8 cellular contexts compared by ENCODE assay signal in the genomic region with DNA sequence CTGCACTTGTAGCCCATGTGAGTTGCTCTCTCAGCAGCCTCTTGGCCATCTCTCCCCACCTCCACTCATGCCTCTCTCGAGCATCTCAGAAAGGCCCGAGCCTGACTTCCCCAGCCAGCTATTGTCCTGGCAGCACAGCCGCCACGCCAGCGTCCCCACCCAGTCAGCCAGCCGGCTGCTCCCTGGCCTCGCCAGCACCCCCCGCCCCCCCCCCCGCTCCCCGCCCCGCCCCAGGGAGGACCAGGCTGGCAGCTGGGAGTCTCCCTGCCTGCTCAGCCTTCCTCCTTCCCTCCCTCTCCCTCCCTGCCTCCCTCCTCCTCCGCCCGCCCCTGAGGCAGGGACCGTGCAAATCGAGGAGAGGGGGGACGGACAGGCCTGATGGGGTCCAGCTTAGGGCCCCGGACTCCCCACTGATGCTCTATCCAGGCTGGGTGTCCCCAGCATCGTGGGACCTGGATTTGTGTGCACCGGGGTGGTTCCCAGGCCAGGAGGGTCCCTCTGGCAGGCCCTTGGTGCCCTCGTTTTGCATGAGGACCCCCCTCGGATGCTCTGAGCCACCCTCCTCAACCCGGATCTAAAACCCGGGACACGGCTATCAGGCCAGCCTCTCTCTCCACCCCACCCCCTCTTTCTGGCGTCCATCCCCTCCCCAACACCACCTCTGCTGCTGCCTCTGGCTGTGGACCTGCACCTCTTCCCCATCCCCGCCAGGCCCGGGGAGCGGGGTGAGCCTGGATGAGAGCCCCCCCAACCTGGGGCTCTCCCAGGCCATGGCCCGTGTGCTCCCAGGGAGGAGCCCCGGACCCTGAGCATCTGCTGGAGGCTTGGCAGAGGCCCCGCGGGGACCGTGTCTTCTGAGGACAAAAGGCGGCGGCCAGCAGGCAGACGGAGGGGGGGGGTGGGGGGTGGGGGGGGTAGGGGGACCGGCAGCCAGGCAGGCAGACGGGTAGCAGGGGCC. TPM values are rescaled to one million over a fixed set of nuclear protein-coding genes. Genes with fewer than 3 reads are reported as not detected.
DNase-seq lines count a peak whose midpoint lies in the region; ATAC-seq and TF ChIP-seq lines count a peak whose summit lies in the region.

A gene with protein sequence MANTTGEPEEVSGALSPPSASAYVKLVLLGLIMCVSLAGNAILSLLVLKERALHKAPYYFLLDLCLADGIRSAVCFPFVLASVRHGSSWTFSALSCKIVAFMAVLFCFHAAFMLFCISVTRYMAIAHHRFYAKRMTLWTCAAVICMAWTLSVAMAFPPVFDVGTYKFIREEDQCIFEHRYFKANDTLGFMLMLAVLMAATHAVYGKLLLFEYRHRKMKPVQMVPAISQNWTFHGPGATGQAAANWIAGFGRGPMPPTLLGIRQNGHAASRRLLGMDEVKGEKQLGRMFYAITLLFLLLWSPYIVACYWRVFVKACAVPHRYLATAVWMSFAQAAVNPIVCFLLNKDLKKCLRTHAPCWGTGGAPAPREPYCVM (plus strand): TSS at position 621 of the 958 bp plus-strand sequence. CDS start 27,833 bp downstream, outside the sequence.

- peak within 1 kb of the TSS; percentile 97 for H3K9ac ChIP-seq in HUES64 (ENCODE audit: low read depth, low read length)

- DNase-seq in 8988T (peak; percentile 44), heart right ventricle (peak; percentile 36 to 41), posterior vena cava (ENCODE audit: low spot score) (peak; percentile 82)
- no peak for DNase-seq in activated CD4-positive, alpha-beta memory T cell treated with anti-CD3 and anti-CD28 coated beads, Interleukin-2, amount 10 ng/mL, durations not matched to agents 7 days and 5 days

- H3K4me1 ChIP-seq in HUES64 (ENCODE audit: insufficient read depth, low read length) (peaks cover 5% of the 10 kb centered on the region; the same call in 1 of the 2 replicates), heart right ventricle (no peaks in the 10 kb centered on the region)

- peak within 1 kb of the TSS; percentile 84 for H3K27ac ChIP-seq in HUES64 (ENCODE audit: low read depth, low read length)
- peak within 1 kb of the TSS in 3 of 10 donors; percentile 14 to 37 (median 22) for H3K27ac ChIP-seq in heart right ventricle

- H3K36me3 ChIP-seq in HUES64 (ENCODE audit: insufficient read depth, low read length) (no peaks in the 10 kb centered on the region), heart right ventricle (no peaks in the 10 kb centered on the region)

- H3K4me3 Mint-ChIP-seq in activated naive CD8-positive, alpha-beta T cell, result peak within 1 kb of the TSS; percentile 60
- no peak within 1 kb of the TSS for H3K4me3 Mint-ChIP-seq in activated CD4-positive, alpha-beta memory T cell treated with anti-CD3 and anti-CD28 coated beads, Interleukin-2, amount 10 ng/mL, durations not matched to agents 7 days and 5 days

- TF ChIP-seq CTCF in heart right ventricle (IDR thresholded peaks at IDR 0.05), result no peak

- CTCF ChIA-PET in activated CD4-positive, alpha-beta memory T cell treated with anti-CD3 and anti-CD28 coated beads, Interleukin-2, amount 10 ng/mL, durations not matched to agents 7 days and 5 days (lab: Charles Lee), result no interaction called here

- under 1% methylated on average over 23 of the region's 38 CpGs for WGBS in HUES64
- 0 to 1% methylated on average over 16 to 29 of the region's 38 CpGs for WGBS in heart right ventricle, 2 donors

- H3K27me3 ChIP-seq in HUES64 (ENCODE audit: insufficient read depth, low read length) (no peaks in the 10 kb centered on the region), heart right ventricle (peaks cover 0 to 70% (median 0%) of the 10 kb centered on the region in 7 donors)

- POLR2A ChIA-PET in activated CD4-positive, alpha-beta memory T cell treated with anti-CD3 and anti-CD28 coated beads, Interleukin-2, amount 10 ng/mL, durations not matched to agents 7 days and 5 days (lab: Charles Lee), result no interaction called here

- ATAC-seq in heart right ventricle, result peak; percentile 83 to 95 (median 93)
- no peak for ATAC-seq in GM21423 (IDR thresholded peaks at IDR 0.05; ENCODE audit: unreplicated experiment)
- no peak for ATAC-seq in HG03460 (IDR thresholded peaks at IDR 0.05; ENCODE audit: unreplicated experiment)

- peaks cover 2% of the 10 kb centered on the region for H3K4me1 Mint-ChIP-seq in activated naive CD8-positive, alpha-beta T cell (ENCODE audit: low read depth)
- no peaks in the 10 kb centered on the region for H3K4me1 Mint-ChIP-seq in activated CD4-positive, alpha-beta memory T cell treated with anti-CD3 and anti-CD28 coated beads, Interleukin-2, amount 10 ng/mL, durations not matched to agents 7 days and 5 days

- no peaks in the 10 kb centered on the region for H3K27me3 Mint-ChIP-seq in activated naive CD8-positive, alpha-beta T cell
- H3K27me3 Mint-ChIP-seq in activated CD4-positive, alpha-beta memory T cell treated with anti-CD3 and anti-CD28 coated beads, Interleukin-2, amount 10 ng/mL, durations not matched to agents 7 days and 5 days, result peaks cover 3% of the 10 kb centered on the region

- intact Hi-C loops in heart right ventricle (cut with DNase I), result no loop called here
- intact Hi-C loops in posterior vena cava (cut with DNase I), result no loop called here

- peak within 1 kb of the TSS; percentile 22 for H3K27ac Mint-ChIP-seq in activated naive CD8-positive, alpha-beta T cell
- H3K27ac Mint-ChIP-seq in activated CD4-positive, alpha-beta memory T cell treated with anti-CD3 and anti-CD28 coated beads, Interleukin-2, amount 10 ng/mL, durations not matched to agents 7 days and 5 days, result no peak within 1 kb of the TSS

- H3K9me3 ChIP-seq in HUES64 (ENCODE audit: insufficient read depth, low read depth, low read length), result no peaks in the 10 kb centered on the region
- H3K9me3 ChIP-seq in heart right ventricle, result no peaks in the 10 kb centered on the region

- no peaks in the 10 kb centered on the region for H3K9me3 Mint-ChIP-seq in activated naive CD8-positive, alpha-beta T cell (ENCODE audit: low read depth)
- H3K9me3 Mint-ChIP-seq in activated CD4-positive, alpha-beta memory T cell treated with anti-CD3 and anti-CD28 coated beads, Interleukin-2, amount 10 ng/mL, durations not matched to agents 7 days and 5 days, result no peaks in the 10 kb centered on the region

- H3K4me3 ChIP-seq in HUES64 (ENCODE audit: low read length), result peak within 1 kb of the TSS; percentile 75
- H3K4me3 ChIP-seq in heart right ventricle, result peak within 1 kb of the TSS in 9 of 10 donors; percentile 30 to 55 (median 52)

- H3K36me3 Mint-ChIP-seq in activated naive CD8-positive, alpha-beta T cell, result no peaks in the 10 kb centered on the region
- no peaks in the 10 kb centered on the region for H3K36me3 Mint-ChIP-seq in activated CD4-positive, alpha-beta memory T cell treated with anti-CD3 and anti-CD28 coated beads, Interleukin-2, amount 10 ng/mL, durations not matched to agents 7 days and 5 days (ENCODE audit: low read depth)

RNA-seq across cellular contexts. Expression of the gene that starts here (rescaled TPM):
- polyA plus RNA-seq in HUES64 (2013, experiment 1 of 2), result 3.1 TPM
- 4.9 TPM for polyA plus RNA-seq in HUES64 (2013, experiment 2 of 2)
- total RNA-seq in heart right ventricle (1 to 10 TPM in 3 of 10 donors, under 1 TPM in 7; 0.54 to 2.5 (median 0.73) TPM), posterior vena cava (1 to 10 TPM; 2.7 to 3.7 TPM)
- under 1 TPM; 0.70 to 0.95 TPM for polyA plus RNA-seq in heart right ventricle
- not detected for total RNA-seq in activated CD4-positive, alpha-beta memory T cell treated with anti-CD3 and anti-CD28 coated beads, Interleukin-2, amount 10 ng/mL, durations not matched to agents 7 days and 5 days

Comparison
In these comparisons a context has a peak if more than half of its experiments do, and no peak if none do; other contexts are left out.
1. ATAC-seq: peak in heart right ventricle (8 of 8); none in GM21423 (single experiment) and HG03460 (single experiment).